In genomic region chr7:99325597-99326407, GRCh38 we compare ENCODE assay signal across 8 cellular contexts. TPM values are rescaled to one million over a fixed set of nuclear protein-coding genes. Genes with fewer than 3 reads are reported as not detected.
DNase-seq lines count a peak whose midpoint lies in the region; ATAC-seq and TF ChIP-seq lines count a peak whose summit lies in the region.

Gene ARPC1A (plus strand): TSS chr7:99325898. CDS start chr7:99333354, 7,456 bp downstream.

- H3K27ac Mint-ChIP-seq in activated B cell treated with CpG ODN at 0.5 μM for 24 hours: peak within 1 kb of the TSS; percentile 89
- H3K27ac Mint-ChIP-seq in immature natural killer cell: peak within 1 kb of the TSS; percentile 87 to 97 (median 90)

- ATAC-seq in GM19023 (IDR thresholded peaks at IDR 0.05; ENCODE audit: unreplicated experiment) (peak; percentile 91), HG03196 (IDR thresholded peaks at IDR 0.05; ENCODE audit: unreplicated experiment) (peak; percentile 83), activated B cell treated with CpG ODN at 0.5 μM for 24 hours (ENCODE audit: low read depth) (peak; percentile 93)

- H3K27me3 Mint-ChIP-seq in activated B cell treated with CpG ODN at 0.5 μM for 24 hours: no peaks in the 10 kb centered on the region
- H3K27me3 Mint-ChIP-seq in immature natural killer cell (ENCODE audit: low read depth in 3 of 3): peaks cover 15 to 22% (median 19%) of the 10 kb centered on the region in 3 donors

- intact Hi-C loops in activated B cell treated with CpG ODN at 0.5 μM for 24 hours (cut with micrococcal nuclease): loop anchor here (1.0 to 5.0 kb wide), 7 partner anchors 13 to 183 kb away; partner anchors contain the start of genes ARPC1B, BUD31, CPSF4 and PDAP1

- POLR2A ChIA-PET in activated B cell treated with CpG ODN at 0.5 μM for 24 hours (lab: Charles Lee): interaction anchor here (0.6 to 1.8 kb wide), 13 partner anchors 21 to 1647 kb away, joined by 3 to 10 read pairs (median 4); partner anchors contain the start of genes BUD31, CPSF4, PDAP1 and PTCD1

- H3K4me3 ChIP-seq in AG09309 (ENCODE audit: control insufficient read depth, low read depth, low read length) (peak within 1 kb of the TSS; percentile 84), cardiac fibroblast (replicated peaks in 1 of 2; ENCODE audit: low read depth in 2 of 2, low read length in 2 of 2) (peak within 1 kb of the TSS; percentile 96 to 97)

- H3K4me1 Mint-ChIP-seq in activated B cell treated with CpG ODN at 0.5 μM for 24 hours (peaks cover 42% of the 10 kb centered on the region), immature natural killer cell (peaks cover 44 to 51% of the 10 kb centered on the region in 2 donors)

- no peaks in the 10 kb centered on the region for H3K9me3 Mint-ChIP-seq in activated B cell treated with CpG ODN at 0.5 μM for 24 hours
- no peaks in the 10 kb centered on the region for H3K9me3 Mint-ChIP-seq in immature natural killer cell

- CTCF ChIA-PET in activated B cell treated with CpG ODN at 0.5 μM for 24 hours (lab: Charles Lee): no interaction called here

- peak; percentile 36 for TF ChIP-seq CTCF in AG09309 (IDR thresholded peaks at IDR 0.05; ENCODE audit: control insufficient read depth, insufficient read depth, low read depth, low read length, missing control alignments)
- TF ChIP-seq CTCF in activated B cell treated with CpG ODN at 0.5 μM for 24 hours (IDR thresholded peaks at IDR 0.05): no peak
- TF ChIP-seq CTCF in cardiac fibroblast (IDR thresholded peaks at IDR 0.05; ENCODE audit: low read depth, low read length): peak; percentile 36

- DNase-seq in AG09309 (ENCODE audit: low read depth): peak; percentile 72
- peak; percentile 88 for DNase-seq in NCI-H345 (lab: John Stamatoyannopoulos, UW)
- DNase-seq in activated B cell treated with CpG ODN at 0.5 μM for 24 hours: peak; percentile 93
- peak; percentile 93 to 96 for DNase-seq in cardiac fibroblast (ENCODE audit: low read depth in 2 of 2)
- peak; percentile 92 to 95 (median 94) for DNase-seq in immature natural killer cell
- peak; percentile 72 for DNase-seq in smooth muscle cell of the brain vasculature (ENCODE audit: low read depth, low spot score)

- H3K36me3 Mint-ChIP-seq in activated B cell treated with CpG ODN at 0.5 μM for 24 hours (ENCODE audit: low read depth): peaks cover 15% of the 10 kb centered on the region
- H3K36me3 Mint-ChIP-seq in immature natural killer cell: no peaks in the 10 kb centered on the region

- peak within 1 kb of the TSS; percentile 93 for H3K4me3 Mint-ChIP-seq in activated B cell treated with CpG ODN at 0.5 μM for 24 hours
- H3K4me3 Mint-ChIP-seq in immature natural killer cell: peak within 1 kb of the TSS; percentile 87 to 95 (median 91)

RNA-seq across cellular contexts. Expression of gene ARPC1A, which starts in this region (rescaled TPM):
- 47.3 and 51.6 TPM in 2 replicates for total RNA-seq in activated B cell treated with CpG ODN at 0.5 μM for 24 hours
- polyA plus RNA-seq in immature natural killer cell: 10 to 100 TPM; 26.6 to 49.2 (median 39.5) TPM

Comparison
In these comparisons a context has a peak if more than half of its experiments do, and no peak if none do; other contexts are left out.
1. Peak in every context shown above with its lines: DNase-seq, ATAC-seq and H3K4me3 ChIP-seq.